11 cellular contexts compared by ENCODE assay signal in genomic region chr1:205746757-205747412, GRCh38. TPM values are rescaled to one million over a fixed set of nuclear protein-coding genes. Genes with fewer than 3 reads are reported as not detected.
A peak's percentile ranks its signal among the peaks of the same experiment; 100 is the strongest.
DNase-seq lines count a peak whose midpoint lies in the region; ATAC-seq, FAIRE-seq and TF ChIP-seq lines count a peak whose summit lies in the region.
"Had no signal": no experiment of that assay in that cellular context is flagged by ENCODE, and none has a peak within 500 bp of the region (broad histone marks: within the 10 kb centered on the region; RNA-seq: fewer than 3 reads in every experiment).

No MANE protein-coding gene starts in this region.

- peak overlapping the region; percentile 89 for H3K4me2 ChIP-seq in GM12878 (ENCODE audit: control insufficient read depth, insufficient read depth)
- H3K4me2 ChIP-seq in mesendoderm (ENCODE audit: low read length), result peak overlapping the region; percentile 28

- POLR2A ChIA-PET in GM12878 (lab: Charles Lee), result interaction anchor here (0.8 to 1.8 kb wide), 10 partner anchors 10 to 83 kb away, joined by 3 to 12 read pairs (median 6); no protein-coding TSS in a partner anchor

- no peaks in the 10 kb centered on the region for H3K79me1 ChIP-seq in mesendoderm (ENCODE audit: low read length)

- H3K4me3 Mint-ChIP-seq in HFFc6, result peak overlapping the region; percentile 96

- H3K4me1 ChIP-seq in ACC112 (ENCODE audit: control insufficient read depth, insufficient read depth, low read length, unreplicated experiment), result peaks cover 36% of the 10 kb centered on the region
- H3K4me1 ChIP-seq in GM12878 (ENCODE audit: control insufficient read depth, insufficient read depth, low read length), result peaks cover 9% of the 10 kb centered on the region
- peaks cover 6% of the 10 kb centered on the region for H3K4me1 ChIP-seq in mesendoderm (ENCODE audit: control insufficient read depth, low read depth, low read length)

- peaks cover 59% of the 10 kb centered on the region for H3K4me1 Mint-ChIP-seq in HFFc6 (ENCODE audit: low read depth)

- H3K27ac ChIP-seq in ACC112 (ENCODE audit: low read depth, low read length), result no peak overlapping the region
- H3K27ac ChIP-seq in GM12878 (ENCODE audit: control insufficient read depth, insufficient read depth), result no peak overlapping the region; the same call in 1 of the 2 replicates
- no peak overlapping the region for H3K27ac ChIP-seq in mesendoderm (ENCODE audit: low read depth, low read length)

- H3K9me3 ChIP-seq in GM12878 (replicated peaks; ENCODE audit: control insufficient read depth, insufficient read depth, low read length), result no peaks in the 10 kb centered on the region; the same call in 1 of the 3 replicates

- H3K36me3 ChIP-seq in ACC112 (ENCODE audit: insufficient read depth, low read length) (no peaks in the 10 kb centered on the region), GM12878 (ENCODE audit: control insufficient read depth in 2 of 2, insufficient read depth in 2 of 2, low read length in 1 of 2) (0 out of 4 replicates have a peak, but pooled peaks cover 0 to 9% of the 10 kb centered on the region in 2 experiments), mesendoderm (ENCODE audit: control insufficient read depth, insufficient read depth, low read length) (no peaks in the 10 kb centered on the region)

- DNase-seq in HFFc6 (no peak), GM12878 (ENCODE audit: low read depth, low spot score) (no peak), mesendoderm (no peak), NCI-H1105 (lab: John Stamatoyannopoulos, UW) (no peak)
- DNase-seq in stimulated activated CD4-positive, alpha-beta T cell treated with anti-CD3 and anti-CD28 coated beads, Interleukin-15, amount 100 ng/mL, for 24 hours, result no peak
- DNase-seq: head of caudate nucleus; NCI-H1048; stimulated activated CD4-positive, alpha-beta T cell treated with anti-CD3 and anti-CD28 coated beads, Interleukin-2, amount 100 ng/mL, for 48 hours had no signal

- H3K27me3 ChIP-seq in ACC112 (ENCODE audit: insufficient read depth, low read length) (no peaks in the 10 kb centered on the region), GM12878 (replicated peaks in 1 of 2; ENCODE audit: control insufficient read depth in 2 of 2, insufficient read depth in 2 of 2, low read length in 1 of 2) (no peaks in the 10 kb centered on the region), mesendoderm (ENCODE audit: insufficient read depth, low read length, poor library complexity) (no peaks in the 10 kb centered on the region)

- H4K5ac ChIP-seq in mesendoderm (ENCODE audit: low read length), result no peak overlapping the region

- no peaks in the 10 kb centered on the region for H3K9me3 Mint-ChIP-seq in HFFc6

- H3K27ac Mint-ChIP-seq in HFFc6, result peak overlapping the region; percentile 57

- H2BK120ac ChIP-seq in mesendoderm (ENCODE audit: low read depth, low read length), result no peak overlapping the region

- in situ Hi-C loops in GM12878 (cut with MboI), result no loop called here

- H3K79me2 ChIP-seq in ACC112 (ENCODE audit: control insufficient read depth, insufficient read depth, low read length, unreplicated experiment) (peaks cover 74% of the 10 kb centered on the region), GM12878 (ENCODE audit: control insufficient read depth, insufficient read depth, low read length) (peaks cover 76% of the 10 kb centered on the region), mesendoderm (ENCODE audit: control insufficient read depth, insufficient read depth, low read length) (peaks cover 65% of the 10 kb centered on the region)

- H2AFZ ChIP-seq in ACC112 (ENCODE audit: low read length, unreplicated experiment) (no peak overlapping the region), GM12878 (ENCODE audit: control insufficient read depth, low read depth, low read length) (no peak overlapping the region)

- CTCF ChIA-PET in GM12878 (lab: Yijun Ruan, JAX), result interaction anchor here (0.6 to 3.8 kb wide), 11 partner anchors 10 to 231 kb away, joined by 3 to 26 read pairs (median 6); partner anchors contain the start of gene RAB29

- no peak overlapping the region for H2AK5ac ChIP-seq in mesendoderm (ENCODE audit: low read length)

- 0 out of 2 replicates have a peak, but pooled peaks cover 3% of the 10 kb centered on the region for H4K20me1 ChIP-seq in GM12878 (ENCODE audit: control insufficient read depth, insufficient read depth)

- H3K18ac ChIP-seq in mesendoderm (ENCODE audit: low read length), result no peak overlapping the region

- no peak overlapping the region for H3K4ac ChIP-seq in mesendoderm (ENCODE audit: low read depth, low read length)

- FAIRE-seq in GM12878 (lab: Jason Lieb, UNC), result no peak

- RAD21 ChIA-PET in GM12878 (lab: Charles Lee; ENCODE audit: unreplicated experiment), result interaction anchor here (0.8 to 2.8 kb wide), 8 partner anchors 10 to 230 kb away, joined by 3 to 21 read pairs (median 5); no protein-coding TSS in a partner anchor

- no peak for ATAC-seq in GM12878
- no peak for ATAC-seq in HG03565 (IDR thresholded peaks at IDR 0.05; ENCODE audit: unreplicated experiment)
- ATAC-seq in GM19455 (IDR thresholded peaks at IDR 0.05; ENCODE audit: unreplicated experiment), result no peak

- H3K56ac ChIP-seq in mesendoderm (ENCODE audit: low read length), result no peak overlapping the region

- intact Hi-C loops in GM12878 (cut with micrococcal nuclease; ENCODE audit: unreplicated experiment), result no loop called here

- WGBS in GM12878 (ENCODE audit: insufficient coverage, insufficient replicate concordance, low lambda C conversion rate, missing lambda C conversion rate), result 81% methylated on average over 5 of the region's 5 CpGs
- no CpG with 5 or more reads among the region's 5 CpGs for WGBS in mesendoderm (ENCODE audit: extremely low coverage, insufficient coverage, low lambda C conversion rate)

- no peak overlapping the region for H3K23ac ChIP-seq in mesendoderm (ENCODE audit: low read length)

- H3K9ac ChIP-seq in GM12878 (ENCODE audit: control insufficient read depth, insufficient read depth, low read length) (peak overlapping the region; percentile 19), mesendoderm (ENCODE audit: low read length) (peak overlapping the region; percentile 26)

- H3K27me3 Mint-ChIP-seq in HFFc6 (ENCODE audit: insufficient read depth), result peaks cover 5% of the 10 kb centered on the region

- BruUV-seq in GM12878 (replicated peaks; lab: Mats Ljungman, UMichigan), result no TSS peak

- TF ChIP-seq POLR2A in GM12878 (IDR thresholded peaks at IDR 0.05; ENCODE audit: low read depth, low read length), result no peak

- peaks cover 27% of the 10 kb centered on the region for H3K36me3 Mint-ChIP-seq in HFFc6 (ENCODE audit: low read depth)

- SMC1A ChIA-PET in GM12878 (lab: Charles Lee; ENCODE audit: uncharacterized antibody, unreplicated experiment), result interaction anchor here (0.6 to 3.1 kb wide), 19 partner anchors 11 to 328 kb away, joined by 3 to 22 read pairs (median 4); partner anchors contain the start of gene RAB29

- TF ChIP-seq RAD21 in GM12878 (IDR thresholded peaks at IDR 0.05; ENCODE audit: insufficient read depth, low read depth, low read length), result no peak

- no peak overlapping the region for H2BK15ac ChIP-seq in mesendoderm (replicated peaks; ENCODE audit: low read depth)

- no peak overlapping the region for H4K8ac ChIP-seq in mesendoderm (ENCODE audit: low read depth, low read length)

- TF ChIP-seq EP300 in GM12878 (IDR thresholded peaks at IDR 0.05; ENCODE audit: borderline replicate concordance in 1 of 2, control insufficient read depth in 1 of 2, low read depth in 2 of 2, low read length in 2 of 2), result no peak

- TF ChIP-seq CTCF in HFFc6 (IDR thresholded peaks at IDR 0.05) (no peak), GM12878 (IDR thresholded peaks at IDR 0.05 in 2 of 3, conservative IDR thresholded peaks at IDR 0.05 in 1 of 3; ENCODE audit: control insufficient read depth in 2 of 3, extremely low read depth in 1 of 3, insufficient read depth in 1 of 3, low read depth in 3 of 3, low read length in 3 of 3) (no peak)

- peak overlapping the region; percentile 82 for H3K4me3 ChIP-seq in ACC112 (ENCODE audit: low read depth, low read length)
- peak overlapping the region; percentile 90 for H3K4me3 ChIP-seq in GM12878
- H3K4me3 ChIP-seq in mesendoderm (ENCODE audit: low read length), result no peak overlapping the region

- H2BK5ac ChIP-seq in mesendoderm (ENCODE audit: low read length), result no peak overlapping the region

RNA-seq across cellular contexts. Expression of gene NUCKS1, which starts 3.1 kb away (rescaled TPM):
- total RNA-seq in HFFc6 (2021; fragmentation: NEBNext Ultra II Directional; extraction: Animal tissue kit (Norgen Biotek cat#: 25700)), result 100 to 1,000 TPM; 187 to 259 (median 222) TPM
- 43.7 and 102 TPM in 2 replicates for total RNA-seq in GM12878 (2013; cell fraction: nucleolus; rRNA removed)
- total RNA-seq in GM12878 (2014; rRNA removed) (55.4 and 81.8 TPM in 2 replicates), GM12878 (2014; rRNA removed; fragmentation: Illumina TruSeq; extraction: Trizol) (127 and 135 TPM in 2 replicates), GM12878 (2021) (126 and 133 TPM in 2 replicates)
- 21.8 TPM for polyA plus RNA-seq in GM12878 (2011; ENCODE audit: low read depth)
- polyA plus RNA-seq in GM12878 (2011; rRNA removed) (68.3 and 124 TPM in 2 replicates), GM12878 (2014; fragmentation: Illumina TruSeq; extraction: Trizol) (98.4 and 130 TPM in 2 replicates), GM12878 (2014; fragmentation: Nextera tagmentation; extraction: Ambion mirVana) (10 to 100 TPM; 40.5 to 41.7 TPM), GM12878 (2014; rRNA removed) (47.3 and 60.3 TPM in 2 replicates), GM12878 (2016; fragmentation: Nextera tagmentation; extraction: Ambion mirVana) (10 to 100 TPM; 53.5 to 55.7 TPM)
- polyA plus RNA-seq in GM12878 (2011; cell fraction: cytosol; rRNA removed), result 25.5 and 27.9 TPM in 2 replicates
- 14.5 and 18.7 TPM in 2 replicates for polyA plus RNA-seq in GM12878 (2011; cell fraction: nucleus; rRNA removed)
- 39.6 and 47.4 TPM in 2 replicates for polyA plus RNA-seq in GM12878 (2012)
- polyA minus RNA-seq in GM12878 (2011; rRNA and poly(A)+ RNA removed), result 63.1 and 97.2 TPM in 2 replicates
- polyA minus RNA-seq in GM12878 (2011; cell fraction: cytosol; rRNA and poly(A)+ RNA removed), result 28.1 and 33.3 TPM in 2 replicates
- polyA minus RNA-seq in GM12878 (2011; cell fraction: nucleus; rRNA and poly(A)+ RNA removed), result 29.3 and 34.8 TPM in 2 replicates
- polyA plus RNA-seq in mesendoderm (2013, experiment 1 of 2), result 371 TPM
- polyA plus RNA-seq in mesendoderm (2013, experiment 2 of 2), result 360 TPM

RNA-seq across cellular contexts. Expression of gene RAB29, which starts 28.4 kb away (rescaled TPM):
- 10 to 100 TPM; 10.6 to 13.0 (median 11.5) TPM for total RNA-seq in HFFc6 (2021; fragmentation: NEBNext Ultra II Directional; extraction: Animal tissue kit (Norgen Biotek cat#: 25700))
- 52.7 and 57.1 TPM in 2 replicates for total RNA-seq in GM12878 (2013; cell fraction: nucleolus; rRNA removed)
- total RNA-seq in GM12878 (2014; rRNA removed) (11.7 and 15.9 TPM in 2 replicates), GM12878 (2014; rRNA removed; fragmentation: Illumina TruSeq; extraction: Trizol) (16.8 and 18.0 TPM in 2 replicates), GM12878 (2021) (12.5 TPM in 2 replicates)
- 8.1 TPM for polyA plus RNA-seq in GM12878 (2011; ENCODE audit: low read depth)
- polyA plus RNA-seq in GM12878 (2011; rRNA removed) (74.5 and 75.5 TPM in 2 replicates), GM12878 (2014; fragmentation: Illumina TruSeq; extraction: Trizol) (20.5 and 22.6 TPM in 2 replicates), GM12878 (2014; fragmentation: Nextera tagmentation; extraction: Ambion mirVana) (10 to 100 TPM; 12.6 to 16.2 TPM), GM12878 (2014; rRNA removed) (15.7 and 15.8 TPM in 2 replicates), GM12878 (2016; fragmentation: Nextera tagmentation; extraction: Ambion mirVana) (10 to 100 TPM; 13.7 to 14.2 TPM)
- 65.7 and 79.1 TPM in 2 replicates for polyA plus RNA-seq in GM12878 (2011; cell fraction: cytosol; rRNA removed)
- polyA plus RNA-seq in GM12878 (2011; cell fraction: nucleus; rRNA removed), result 22.2 and 26.9 TPM in 2 replicates
- 13.3 and 14.9 TPM in 2 replicates for polyA plus RNA-seq in GM12878 (2012)
- polyA minus RNA-seq in GM12878 (2011; rRNA and poly(A)+ RNA removed), result 49.7 and 57.1 TPM in 2 replicates
- polyA minus RNA-seq in GM12878 (2011; cell fraction: cytosol; rRNA and poly(A)+ RNA removed), result 19.2 and 22.4 TPM in 2 replicates
- 15.2 and 23.0 TPM in 2 replicates for polyA minus RNA-seq in GM12878 (2011; cell fraction: nucleus; rRNA and poly(A)+ RNA removed)
- polyA plus RNA-seq in mesendoderm (2013, experiment 1 of 2), result 1.9 TPM
- 2.2 TPM for polyA plus RNA-seq in mesendoderm (2013, experiment 2 of 2)
